Comparison of ENCODE assay signal across 22 cellular contexts in genomic region chr17:79205688-79206205, GRCh38.
"Had no signal": no experiment of that assay in that cellular context is flagged by ENCODE, and none has a peak within 500 bp of the region (broad histone marks: within the 10 kb centered on the region; RNA-seq: fewer than 3 reads in every experiment).

No MANE protein-coding gene starts in this region.

- FAIRE-seq: astrocyte had no signal

- H3K27ac ChIP-seq: cardiac muscle cell, Peyer's patch, WERI-Rb-1 had no signal

- DNase-seq: activated CD4-positive, alpha-beta memory T cell treated with anti-CD3 and anti-CD28 coated beads, Interleukin-2, amount 10 ng/mL, durations not matched to agents 7 days and 5 days; activated CD4-positive, alpha-beta T cell treated with anti-CD3 and anti-CD28 coated beads for 36 hours; activated CD4-positive, alpha-beta T cell treated with anti-CD3 and anti-CD28 coated beads, Interleukin-2, amount 50 U/mL, for 1 hour; activated gamma-delta T cell; activated naive CD4-positive, alpha-beta T cell treated with anti-CD3 and anti-CD28 coated beads for 36 hours; activated T-cell treated with anti-CD3 and anti-CD28 coated beads for 4 hours; activated T-cell treated with anti-CD3 and anti-CD28 coated beads, Interleukin-2, amount 50 U/mL, for 48 hours; amygdala; NCI-H1092; NCI-H1417; NCI-H1930; NCI-H2171 treated with DMSO at 0.1 percent for 48 hours; NCI-H226; NCI-H526; NCI-H774; OCI-M1; Peyer's patch; SIG-M5; T-helper 1 cell; WERI-Rb-1 had no signal

- H3K4me3 ChIP-seq: cardiac muscle cell, Peyer's patch had no signal
